Comparison of ENCODE assay signal across 11 cellular contexts in genomic region chr17:75486951-75487350, GRCh38. TPM values are rescaled to one million over a fixed set of nuclear protein-coding genes. Genes with fewer than 3 reads are reported as not detected.
DNase-seq lines count a peak whose midpoint lies in the region; ATAC-seq and TF ChIP-seq lines count a peak whose summit lies in the region.
"Had no signal": no experiment of that assay in that cellular context is flagged by ENCODE, and none has a peak within 500 bp of the region (broad histone marks: within the 10 kb centered on the region; RNA-seq: fewer than 3 reads in every experiment).

No MANE protein-coding gene starts in this region.

- no peaks in the 10 kb centered on the region for H3K79me2 ChIP-seq in OCI-LY1 (ENCODE audit: insufficient read depth, low read length)

- H4K20me1 ChIP-seq in OCI-LY1 (ENCODE audit: insufficient read depth, low read length), result no peaks in the 10 kb centered on the region

- no peaks in the 10 kb centered on the region for H3K9me3 ChIP-seq in OCI-LY1 (ENCODE audit: low read length)

- H3K27ac Mint-ChIP-seq in activated CD4-positive, alpha-beta T cell treated with anti-CD3 and anti-CD28 coated beads for 36 hours, result peak overlapping the region; percentile 88
- peak overlapping the region; percentile 92 for H3K27ac Mint-ChIP-seq in dendritic cell treated with granulocyte-macrophage colony-stimulating factor and Interleukin-4, amounts not matched to agents 40 ng/mL and 50 ng/mL, for 4 days
- peak overlapping the region; percentile 99 for H3K27ac Mint-ChIP-seq in stimulated activated effector memory CD8-positive, alpha-beta T cell treated with anti-CD3 and anti-CD28 coated beads, Interleukin-12 subunit alpha, Interleukin-12 subunit beta, amount 100 ng/mL, for 72 hours

- no peaks in the 10 kb centered on the region for H3K36me3 ChIP-seq in OCI-LY1 (ENCODE audit: insufficient read depth, low read length)

- H3K27ac ChIP-seq in OCI-LY1 (ENCODE audit: low read depth, low read length, poor library complexity, severe bottlenecking), result peak overlapping the region; percentile 21

- H3K4me3 ChIP-seq in OCI-LY1 (ENCODE audit: low read depth, low read length, poor library complexity, severe bottlenecking), result no peak overlapping the region

- no peak for ATAC-seq in activated CD4-positive, alpha-beta T cell treated with anti-CD3 and anti-CD28 coated beads for 36 hours
- ATAC-seq in stimulated activated effector memory CD8-positive, alpha-beta T cell treated with anti-CD3 and anti-CD28 coated beads, Interleukin-12 subunit alpha, Interleukin-12 subunit beta, amount 100 ng/mL, for 72 hours, result no peak

- TF ChIP-seq CTCF in OCI-LY1 (IDR thresholded peaks at IDR 0.05; ENCODE audit: low read length), result no peak

- H3K36me3 Mint-ChIP-seq in activated CD4-positive, alpha-beta T cell treated with anti-CD3 and anti-CD28 coated beads for 36 hours (ENCODE audit: low read depth), result peaks cover 5% of the 10 kb centered on the region
- peaks cover 54% of the 10 kb centered on the region for H3K36me3 Mint-ChIP-seq in dendritic cell treated with granulocyte-macrophage colony-stimulating factor and Interleukin-4, amounts not matched to agents 40 ng/mL and 50 ng/mL, for 4 days (ENCODE audit: low read depth)
- H3K36me3 Mint-ChIP-seq in stimulated activated effector memory CD8-positive, alpha-beta T cell treated with anti-CD3 and anti-CD28 coated beads, Interleukin-12 subunit alpha, Interleukin-12 subunit beta, amount 100 ng/mL, for 72 hours, result no peaks in the 10 kb centered on the region

- peaks cover 12% of the 10 kb centered on the region for H3K4me1 ChIP-seq in OCI-LY1 (ENCODE audit: insufficient read depth, low read length, severe bottlenecking)

- no peaks in the 10 kb centered on the region for H3K27me3 Mint-ChIP-seq in activated CD4-positive, alpha-beta T cell treated with anti-CD3 and anti-CD28 coated beads for 36 hours
- no peaks in the 10 kb centered on the region for H3K27me3 Mint-ChIP-seq in dendritic cell treated with granulocyte-macrophage colony-stimulating factor and Interleukin-4, amounts not matched to agents 40 ng/mL and 50 ng/mL, for 4 days

- no peaks in the 10 kb centered on the region for H3K27me3 ChIP-seq in OCI-LY1 (ENCODE audit: insufficient read depth, low read length)

- H3K9ac ChIP-seq in OCI-LY1 (ENCODE audit: low read length), result no peak overlapping the region

- no peaks in the 10 kb centered on the region for H3F3A ChIP-seq in OCI-LY1 (ENCODE audit: insufficient read depth, low read length)

- no peak overlapping the region for H2AFZ ChIP-seq in OCI-LY1 (ENCODE audit: low read length)

- peaks cover 16% of the 10 kb centered on the region for H3K4me1 Mint-ChIP-seq in activated CD4-positive, alpha-beta T cell treated with anti-CD3 and anti-CD28 coated beads for 36 hours
- peaks cover 46% of the 10 kb centered on the region for H3K4me1 Mint-ChIP-seq in dendritic cell treated with granulocyte-macrophage colony-stimulating factor and Interleukin-4, amounts not matched to agents 40 ng/mL and 50 ng/mL, for 4 days (ENCODE audit: low read depth)
- H3K4me1 Mint-ChIP-seq in stimulated activated effector memory CD8-positive, alpha-beta T cell treated with anti-CD3 and anti-CD28 coated beads, Interleukin-12 subunit alpha, Interleukin-12 subunit beta, amount 100 ng/mL, for 72 hours, result peaks cover 32% of the 10 kb centered on the region

- H3K4me2 ChIP-seq in OCI-LY1 (ENCODE audit: low read length), result no peak overlapping the region; the same call in 1 of the 2 replicates

- H3K9me3 Mint-ChIP-seq in activated CD4-positive, alpha-beta T cell treated with anti-CD3 and anti-CD28 coated beads for 36 hours (ENCODE audit: low read depth), result no peaks in the 10 kb centered on the region
- H3K9me3 Mint-ChIP-seq in dendritic cell treated with granulocyte-macrophage colony-stimulating factor and Interleukin-4, amounts not matched to agents 40 ng/mL and 50 ng/mL, for 4 days, result no peaks in the 10 kb centered on the region
- H3K9me3 Mint-ChIP-seq in stimulated activated effector memory CD8-positive, alpha-beta T cell treated with anti-CD3 and anti-CD28 coated beads, Interleukin-12 subunit alpha, Interleukin-12 subunit beta, amount 100 ng/mL, for 72 hours, result no peaks in the 10 kb centered on the region

- intact Hi-C loops in activated CD4-positive, alpha-beta T cell treated with anti-CD3 and anti-CD28 coated beads for 36 hours (cut with DNase I, micrococcal nuclease), result no loop called here
- intact Hi-C loops in dendritic cell treated with granulocyte-macrophage colony-stimulating factor and Interleukin-4, amounts not matched to agents 40 ng/mL and 50 ng/mL, for 4 days (cut with micrococcal nuclease), result loop anchor here (2.0 kb wide), 1 partner anchor 60 kb away; no protein-coding TSS in a partner anchor

- POLR2A ChIA-PET in activated CD4-positive, alpha-beta T cell treated with anti-CD3 and anti-CD28 coated beads for 36 hours (lab: Charles Lee), result no interaction called here

- no peak for DNase-seq in activated CD4-positive, alpha-beta T cell treated with anti-CD3 and anti-CD28 coated beads for 36 hours
- no peak for DNase-seq in activated CD4-positive, alpha-beta T cell treated with anti-CD3 and anti-CD28 coated beads, Interleukin-2, amount 50 U/mL, for 1 hour
- DNase-seq in stimulated activated effector memory CD8-positive, alpha-beta T cell treated with anti-CD3 and anti-CD28 coated beads, Interleukin-12 subunit alpha, Interleukin-12 subunit beta, amount 100 ng/mL, for 72 hours (ENCODE audit: low spot score in 2 of 2), result no peak
- no peak for DNase-seq in ureter (ENCODE audit: low spot score)
- DNase-seq in HuH-7 (ENCODE audit: low spot score), result no peak
- DNase-seq in HPDE6-E6E7 (ENCODE audit: extremely low spot score), result no peak
- DNase-seq: DMS79, NCI-H1694 treated with DMSO at 0.1 percent for 48 hours, T1000 had no signal

- H3K4me3 Mint-ChIP-seq in activated CD4-positive, alpha-beta T cell treated with anti-CD3 and anti-CD28 coated beads for 36 hours, result no peak overlapping the region
- peak overlapping the region; percentile 71 for H3K4me3 Mint-ChIP-seq in dendritic cell treated with granulocyte-macrophage colony-stimulating factor and Interleukin-4, amounts not matched to agents 40 ng/mL and 50 ng/mL, for 4 days
- peak overlapping the region; percentile 67 for H3K4me3 Mint-ChIP-seq in stimulated activated effector memory CD8-positive, alpha-beta T cell treated with anti-CD3 and anti-CD28 coated beads, Interleukin-12 subunit alpha, Interleukin-12 subunit beta, amount 100 ng/mL, for 72 hours

- no peaks in the 10 kb centered on the region for H3K9me2 ChIP-seq in OCI-LY1 (ENCODE audit: low read depth, low read length)

- CTCF ChIA-PET in activated CD4-positive, alpha-beta T cell treated with anti-CD3 and anti-CD28 coated beads for 36 hours (lab: Charles Lee), result interaction anchor here (0.6 to 1.6 kb wide), 5 partner anchors 9 to 261 kb away, joined by 3 to 7 read pairs (median 3); no protein-coding TSS in a partner anchor

RNA-seq across cellular contexts. Expression of gene CASKIN2, which starts 28.4 kb away (rescaled TPM):
- 1 to 10 TPM; 2.9 to 3.0 TPM for total RNA-seq in activated CD4-positive, alpha-beta T cell treated with anti-CD3 and anti-CD28 coated beads for 36 hours
- 60.8 TPM for total RNA-seq in ureter

RNA-seq across cellular contexts. Expression of gene TSEN54, which starts 29.4 kb away (rescaled TPM):
- total RNA-seq in activated CD4-positive, alpha-beta T cell treated with anti-CD3 and anti-CD28 coated beads for 36 hours, result 10 to 100 TPM; 29.2 to 35.1 TPM
- 25.1 TPM for total RNA-seq in ureter

RNA-seq across cellular contexts. Expression of gene TMEM94, which starts 30.5 kb away (rescaled TPM):
- 10 to 100 TPM; 51.4 to 62.5 TPM for total RNA-seq in activated CD4-positive, alpha-beta T cell treated with anti-CD3 and anti-CD28 coated beads for 36 hours
- 73.2 TPM for total RNA-seq in ureter

RNA-seq across cellular contexts. Expression of gene LLGL2, which starts 38.5 kb away (rescaled TPM):
- total RNA-seq in activated CD4-positive, alpha-beta T cell treated with anti-CD3 and anti-CD28 coated beads for 36 hours, result 1 to 10 TPM; 7.1 to 9.6 TPM
- total RNA-seq in ureter, result 94.0 TPM

Comparison
In these comparisons a context has a peak if more than half of its experiments do, and no peak if none do; other contexts are left out.
1. RNA of gene CASKIN2, which starts 28.4 kb away (total RNA-seq): 60.8 TPM in ureter (single experiment); 2.9 to 3.0 TPM in activated CD4-positive, alpha-beta T cell treated with anti-CD3 and anti-CD28 coated beads for 36 hours; every median in the first group is over 10 times any median in the second.
2. Peak in every context shown above with its lines, with median percentiles within 50 percentile points of each other: H3K27ac Mint-ChIP-seq.